ENCODE assay signal across 18 cellular contexts in the genomic region with DNA sequence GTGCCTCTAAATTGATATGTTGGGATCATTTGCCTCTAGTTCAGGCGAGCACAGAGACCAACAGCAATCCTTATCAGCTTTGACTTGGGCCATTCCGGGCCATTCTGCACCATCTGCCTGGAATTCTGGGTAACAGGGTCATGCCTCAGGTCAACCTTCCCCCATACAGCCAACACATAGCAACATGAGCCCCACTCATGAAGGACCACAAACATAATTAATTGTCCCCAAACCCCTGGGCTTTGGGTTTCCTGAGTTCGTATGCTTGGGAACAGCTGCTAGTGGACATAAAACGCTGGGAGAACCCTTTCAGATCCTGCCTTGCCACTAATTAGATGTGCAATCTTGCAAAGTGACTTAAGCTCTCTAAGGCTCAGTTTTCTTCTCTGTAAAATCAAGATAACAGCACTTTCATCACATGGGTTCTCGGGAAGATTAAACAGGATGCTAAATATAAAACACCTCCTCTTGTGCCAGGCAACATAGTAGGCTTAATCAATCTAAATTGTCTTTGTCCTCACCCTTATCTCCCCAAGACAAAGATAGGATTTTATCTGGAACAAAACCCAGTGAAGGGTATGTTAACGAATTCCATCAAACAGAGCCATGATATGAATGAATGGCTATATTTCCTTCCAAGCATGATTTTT.
"Had no signal": no experiment of that assay in that cellular context is flagged by ENCODE, and none has a peak within 500 bp of the region (broad histone marks: within the 10 kb centered on the region; RNA-seq: fewer than 3 reads in every experiment).

No MANE protein-coding gene starts in this region.

- H3K4me3 Mint-ChIP-seq: activated CD4-positive, alpha-beta T cell treated with anti-CD3 and anti-CD28 coated beads, Interleukin-2, amount 10 ng/mL, durations not matched to agents 7 days and 5 days; activated naive CD4-positive, alpha-beta T cell treated with anti-CD3 and anti-CD28 coated beads, Interleukin-2, amount 10 ng/mL, durations not matched to agents 7 days and 5 days; activated T-cell treated with anti-CD3 and anti-CD28 coated beads, Interleukin-2, amount 50 U/mL, for 4 hours; nephron; stimulated activated naive B cell treated with anti-CD40 and anti-IgM and Interleukin-4, amounts not matched to agents 10 μg/mL and 1 μg/mL and 100 μg/mL, for 72 hours; T-cell had no signal

- H3K27ac Mint-ChIP-seq: activated CD4-positive, alpha-beta T cell treated with anti-CD3 and anti-CD28 coated beads, Interleukin-2, amount 10 ng/mL, durations not matched to agents 7 days and 5 days; activated naive CD4-positive, alpha-beta T cell treated with anti-CD3 and anti-CD28 coated beads, Interleukin-2, amount 10 ng/mL, durations not matched to agents 7 days and 5 days; nephron; T-cell had no signal

- H3K36me3 Mint-ChIP-seq: activated naive CD4-positive, alpha-beta T cell treated with anti-CD3 and anti-CD28 coated beads, Interleukin-2, amount 10 ng/mL, durations not matched to agents 7 days and 5 days; T-cell had no signal

- DNase-seq: activated CD4-positive, alpha-beta T cell treated with anti-CD3 and anti-CD28 coated beads, Interleukin-2, amount 10 ng/mL, durations not matched to agents 7 days and 5 days; activated CD8-positive, alpha-beta memory T cell treated with anti-CD3 and anti-CD28 coated beads, Interleukin-2, amount 50 U/mL, for 4 hours; activated effector memory CD4-positive, alpha-beta T cell treated with Interleukin-2 at 50 U/mL for 16 hours; activated naive CD4-positive, alpha-beta T cell treated with anti-CD3 and anti-CD28 coated beads, Interleukin-2, amount 10 ng/mL, durations not matched to agents 7 days and 5 days; activated T-cell treated with anti-CD3 and anti-CD28 coated beads, Interleukin-2, amount 50 U/mL, for 4 hours; aorta; brain microvascular endothelial cell; central memory CD4-positive, alpha-beta T cell; erythroblast; heart left ventricle; midbrain; sigmoid colon; stimulated activated CD4-positive, alpha-beta T cell treated with anti-CD3 and anti-CD28 coated beads, Interleukin-4, amount 100 ng/mL, for 4 hours; stimulated activated naive B cell treated with anti-CD40 and anti-IgM and Interleukin-4, amounts not matched to agents 10 μg/mL and 1 μg/mL and 100 μg/mL, for 72 hours; T-cell; upper lobe of left lung had no signal

- H3K27me3 Mint-ChIP-seq: activated CD4-positive, alpha-beta T cell treated with anti-CD3 and anti-CD28 coated beads, Interleukin-2, amount 10 ng/mL, durations not matched to agents 7 days and 5 days; activated naive CD4-positive, alpha-beta T cell treated with anti-CD3 and anti-CD28 coated beads, Interleukin-2, amount 10 ng/mL, durations not matched to agents 7 days and 5 days; stimulated activated naive B cell treated with anti-CD40 and anti-IgM and Interleukin-4, amounts not matched to agents 10 μg/mL and 1 μg/mL and 100 μg/mL, for 72 hours; T-cell had no signal

- ATAC-seq: activated T-cell treated with anti-CD3 and anti-CD28 coated beads, Interleukin-2, amount 50 U/mL, for 4 hours; heart left ventricle; stimulated activated naive B cell treated with anti-CD40 and anti-IgM and Interleukin-4, amounts not matched to agents 10 μg/mL and 1 μg/mL and 100 μg/mL, for 72 hours; T-cell had no signal

- H3K9me3 Mint-ChIP-seq: activated CD4-positive, alpha-beta T cell treated with anti-CD3 and anti-CD28 coated beads, Interleukin-2, amount 10 ng/mL, durations not matched to agents 7 days and 5 days; activated naive CD4-positive, alpha-beta T cell treated with anti-CD3 and anti-CD28 coated beads, Interleukin-2, amount 10 ng/mL, durations not matched to agents 7 days and 5 days; activated T-cell treated with anti-CD3 and anti-CD28 coated beads, Interleukin-2, amount 50 U/mL, for 4 hours; nephron; T-cell had no signal

- H3K4me3 ChIP-seq: heart left ventricle, sigmoid colon, thoracic aorta, upper lobe of left lung had no signal
